In the genomic region with DNA sequence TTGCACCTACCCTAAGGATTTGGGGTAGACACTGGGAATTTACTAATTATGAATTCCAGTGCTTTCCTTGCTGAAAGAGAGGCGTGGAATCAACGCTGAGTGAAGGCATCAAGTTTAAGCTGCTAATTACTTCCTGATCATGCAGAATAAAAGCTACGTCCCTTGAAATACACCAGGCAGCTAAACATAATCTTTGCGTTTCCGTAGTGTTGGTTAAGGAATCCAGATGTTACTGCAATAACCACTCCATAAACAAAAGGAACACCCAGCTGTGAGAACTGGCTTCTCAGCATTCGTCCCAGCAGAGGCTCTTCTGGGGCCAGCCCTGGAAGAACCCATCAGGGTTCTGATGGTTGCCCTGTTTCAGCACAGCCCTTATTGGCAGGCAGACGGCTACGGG, we compare ENCODE assay signal across 22 cellular contexts.
"Had no signal": no experiment of that assay in that cellular context is flagged by ENCODE, and none has a peak within 500 bp of the region (broad histone marks: within the 10 kb centered on the region; RNA-seq: fewer than 3 reads in every experiment).

No MANE protein-coding gene starts in this region.

- ATAC-seq: HepG2 had no signal

- H3K9ac ChIP-seq: SK-N-SH had no signal

- DNase-seq: IMR-90, Karpas-422, KG1, MG63, NCI-H1092, NCI-H1105 treated with DMSO at 0.1 percent for 48 hours, NCI-H1417 treated with DMSO at 0.1 percent for 48 hours, NCI-H146, NCI-H1694 treated with DMSO at 0.1 percent for 48 hours, NCI-H1930, NCI-H2081, NCI-H2107, NCI-H2227 treated with DMSO at 0.1 percent for 48 hours, NCI-H524, NCI-H69, NCI-H774, Right ventricle myocardium superior, RPMI8226, SIG-M5, SK-N-SH had no signal

- H3K27me3 ChIP-seq: MG63 had no signal

- H3K9me3 ChIP-seq: MG63, SJSA1, SK-N-SH had no signal

- H3K36me3 ChIP-seq: MG63, SJSA1 had no signal

- H3K4me3 ChIP-seq: MG63, SJSA1 had no signal

- H3K27ac ChIP-seq: SJSA1 had no signal
